1 cellular context compared by ENCODE assay signal in genomic region chr12:124420972-124421674, GRCh38.
TF ChIP-seq lines count a peak whose summit lies in the region.

No MANE protein-coding gene starts in this region.

TF ChIP-seq in IMR-90, 13 proteins besides CTCF, POLR2A, EP300 and RAD21 (continued from another document):
- TF ChIP-seq RFX5 (IDR thresholded peaks at IDR 0.05; ENCODE audit: low read depth, low read length) (no peak), ELK1 (IDR thresholded peaks at IDR 0.05; ENCODE audit: borderline replicate concordance, low read depth, low read length) (no peak), MAZ (IDR thresholded peaks at IDR 0.05; ENCODE audit: borderline replicate concordance, low read depth, low read length) (no peak), RCOR1 (IDR thresholded peaks at IDR 0.05; ENCODE audit: insufficient replicate concordance, low read length) (no peak), CEBPB (IDR thresholded peaks at IDR 0.05; ENCODE audit: low read depth, low read length) (no peak)
